ENCODE assay signal across 11 cellular contexts in genomic region chr3:188507244-188507720, GRCh38.
A peak's percentile ranks its signal among the peaks of the same experiment; 100 is the strongest.
DNase-seq lines count a peak whose midpoint lies in the region; ATAC-seq, FAIRE-seq and TF ChIP-seq lines count a peak whose summit lies in the region.
"Had no signal": no experiment of that assay in that cellular context is flagged by ENCODE, and none has a peak within 500 bp of the region (broad histone marks: within the 10 kb centered on the region; RNA-seq: fewer than 3 reads in every experiment).

No MANE protein-coding gene starts in this region.

- H3F3A ChIP-seq in PC-9 (ENCODE audit: insufficient read depth, low read depth), result no peaks in the 10 kb centered on the region

- BruUV-seq in PC-9 (replicated peaks; lab: Mats Ljungman, UMichigan), result no TSS peak

- no peak overlapping the region for H3K4me2 ChIP-seq in PC-9

- no peaks in the 10 kb centered on the region for H4K20me1 ChIP-seq in PC-9 (ENCODE audit: insufficient read depth)

- H3K9me2 ChIP-seq in PC-9 (ENCODE audit: insufficient read depth), result no peaks in the 10 kb centered on the region

- peak overlapping the region; percentile 5 for H3K9ac ChIP-seq in SK-N-MC (ENCODE audit: insufficient read length)

- peak overlapping the region; percentile 91 for H3K27ac ChIP-seq in SK-N-MC
- no peak overlapping the region for H3K27ac ChIP-seq in pancreas
- H3K27ac ChIP-seq in PC-9, result no peak overlapping the region
- no peak overlapping the region for H3K27ac ChIP-seq in CD4-positive, alpha-beta memory T cell (ENCODE audit: low read depth, low read length)

- H3K9me3 ChIP-seq in SK-N-MC (ENCODE audit: low read depth, low read length), result 0 out of 2 replicates have a peak, but pooled peaks cover 10% of the 10 kb centered on the region
- H3K9me3 ChIP-seq in pancreas, result peaks cover 0 to 6% (median 0%) of the 10 kb centered on the region in 4 donors
- H3K9me3 ChIP-seq in PC-9 (ENCODE audit: insufficient read depth, low read depth), result peaks cover 14% of the 10 kb centered on the region; the same call in 1 of the 2 replicates
- peaks cover 0 to 3% of the 10 kb centered on the region in 2 donors for H3K9me3 ChIP-seq in CD4-positive, alpha-beta memory T cell (ENCODE audit: control insufficient read depth in 1 of 2, low read length in 2 of 2)

- no peaks in the 10 kb centered on the region for H3K27me3 Mint-ChIP-seq in CD4-positive, alpha-beta memory T cell

- intact Hi-C loops in pancreas (cut with DNase I), result no loop called here
- intact Hi-C loops in PC-9 (cut with micrococcal nuclease; ENCODE audit: unreplicated experiment), result no loop called here
- intact Hi-C loops in CD4-positive, alpha-beta memory T cell (cut with micrococcal nuclease), result no loop called here

- H3K4me3 ChIP-seq in SK-N-MC, result peak overlapping the region; percentile 62
- H3K4me3 ChIP-seq in pancreas, result no peak overlapping the region
- H3K4me3 ChIP-seq in PC-9, result no peak overlapping the region
- H3K4me3 ChIP-seq in CD4-positive, alpha-beta memory T cell (ENCODE audit: low read length in 2 of 2), result no peak overlapping the region

- no peaks in the 10 kb centered on the region for H3K27me3 ChIP-seq in pancreas
- H3K27me3 ChIP-seq in PC-9 (ENCODE audit: insufficient read depth, low read depth), result no peaks in the 10 kb centered on the region
- no peaks in the 10 kb centered on the region for H3K27me3 ChIP-seq in CD4-positive, alpha-beta memory T cell (ENCODE audit: insufficient read depth, low read length)

- no peak for FAIRE-seq in pancreas (lab: Jason Lieb, UNC)
- FAIRE-seq: GM12892 had no signal

- H2AFZ ChIP-seq in PC-9, result no peak overlapping the region

- H3K36me3 ChIP-seq in SK-N-MC (ENCODE audit: insufficient read depth, low read length) (no peaks in the 10 kb centered on the region), pancreas (no peaks in the 10 kb centered on the region), PC-9 (ENCODE audit: low read depth) (no peaks in the 10 kb centered on the region)
- no peaks in the 10 kb centered on the region for H3K36me3 ChIP-seq in CD4-positive, alpha-beta memory T cell (ENCODE audit: insufficient read depth, low read length)

- peaks cover 2 to 31% (median 23%) of the 10 kb centered on the region in 8 donors for H3K9me3 Mint-ChIP-seq in CD4-positive, alpha-beta memory T cell

- POLR2A ChIA-PET in PC-9 (lab: Charles Lee; ENCODE audit: unreplicated experiment), result interaction anchor here (0.6 kb wide), 1 partner anchor 1104 kb away, joined by 3 read pairs; no protein-coding TSS in a partner anchor
- POLR2A ChIA-PET in CD4-positive, alpha-beta memory T cell (lab: Charles Lee; ENCODE audit: partially characterized antibody), result no interaction called here

- peak overlapping the region in 1 of 7 donors; percentile 53 for H3K27ac Mint-ChIP-seq in CD4-positive, alpha-beta memory T cell
- H3K27ac Mint-ChIP-seq: mesothelial cell of epicardium had no signal

- CTCF ChIA-PET in PC-9 (lab: Charles Lee), result no interaction called here
- CTCF ChIA-PET in CD4-positive, alpha-beta memory T cell (lab: Charles Lee; ENCODE audit: partially characterized antibody), result no interaction called here

- H3K4me1 Mint-ChIP-seq in CD4-positive, alpha-beta memory T cell, result peaks cover 6 to 16% (median 12%) of the 10 kb centered on the region in 4 donors
- H3K4me1 Mint-ChIP-seq: mesothelial cell of epicardium had no signal

- DNase-seq in ELR (ENCODE audit: low read depth) (peak; percentile 66), SK-N-MC (ENCODE audit: low read depth, low spot score) (peak; percentile 92), foreskin melanocyte (peak; percentile 81), pancreas (peak in 1 of 6 donors; percentile 22), DMS53 treated with DMSO at 0.1 percent for 48 hours (lab: John Stamatoyannopoulos, UW; ENCODE audit: unreplicated experiment) (no peak), PC-9 (no peak), NCI-H510A treated with DMSO at 0.1 percent for 48 hours (lab: John Stamatoyannopoulos, UW) (no peak)
- no peak for DNase-seq in CD4-positive, alpha-beta memory T cell
- DNase-seq: activated effector memory CD4-positive, alpha-beta T cell treated with Interleukin-2 at 50 U/mL for 16 hours had no signal

- WGBS in pancreas, 2 donors, result 77 to 83% methylated on average over 5 of the region's 5 CpGs

- TF ChIP-seq CTCF in pancreas (IDR thresholded peaks at IDR 0.05) (no peak), PC-9 (conservative IDR thresholded peaks at IDR 0.05) (no peak)

- H3K36me3 Mint-ChIP-seq in CD4-positive, alpha-beta memory T cell, result peaks cover 29 to 59% of the 10 kb centered on the region in 2 donors

- no peaks in the 10 kb centered on the region for H3K79me2 ChIP-seq in PC-9 (ENCODE audit: low read depth)

- H3K4me3 Mint-ChIP-seq in CD4-positive, alpha-beta memory T cell, result no peak overlapping the region
- H3K4me3 Mint-ChIP-seq: mesothelial cell of epicardium had no signal

- peak in 3 of 4 donors; percentile 38 to 76 (median 75) for ATAC-seq in pancreas

- H3K4me1 ChIP-seq in pancreas, result peaks cover 0 to 2% (median 0%) of the 10 kb centered on the region in 3 donors
- H3K4me1 ChIP-seq in PC-9 (replicated peaks; ENCODE audit: insufficient read depth), result no peaks in the 10 kb centered on the region
- H3K4me1 ChIP-seq in CD4-positive, alpha-beta memory T cell (ENCODE audit: insufficient read depth, low read length), result no peaks in the 10 kb centered on the region

Comparison
In these comparisons a context has a peak if more than half of its experiments do, and no peak if none do; other contexts are left out.
1. DNase-seq: peak in ELR (single experiment), SK-N-MC (single experiment) and foreskin melanocyte (single experiment); none in DMS53 treated with DMSO at 0.1 percent for 48 hours (single experiment), PC-9 (0 of 2), NCI-H510A treated with DMSO at 0.1 percent for 48 hours (single experiment) and CD4-positive, alpha-beta memory T cell (0 of 5).